ENCODE assay signal across 8 cellular contexts in the genomic region with DNA sequence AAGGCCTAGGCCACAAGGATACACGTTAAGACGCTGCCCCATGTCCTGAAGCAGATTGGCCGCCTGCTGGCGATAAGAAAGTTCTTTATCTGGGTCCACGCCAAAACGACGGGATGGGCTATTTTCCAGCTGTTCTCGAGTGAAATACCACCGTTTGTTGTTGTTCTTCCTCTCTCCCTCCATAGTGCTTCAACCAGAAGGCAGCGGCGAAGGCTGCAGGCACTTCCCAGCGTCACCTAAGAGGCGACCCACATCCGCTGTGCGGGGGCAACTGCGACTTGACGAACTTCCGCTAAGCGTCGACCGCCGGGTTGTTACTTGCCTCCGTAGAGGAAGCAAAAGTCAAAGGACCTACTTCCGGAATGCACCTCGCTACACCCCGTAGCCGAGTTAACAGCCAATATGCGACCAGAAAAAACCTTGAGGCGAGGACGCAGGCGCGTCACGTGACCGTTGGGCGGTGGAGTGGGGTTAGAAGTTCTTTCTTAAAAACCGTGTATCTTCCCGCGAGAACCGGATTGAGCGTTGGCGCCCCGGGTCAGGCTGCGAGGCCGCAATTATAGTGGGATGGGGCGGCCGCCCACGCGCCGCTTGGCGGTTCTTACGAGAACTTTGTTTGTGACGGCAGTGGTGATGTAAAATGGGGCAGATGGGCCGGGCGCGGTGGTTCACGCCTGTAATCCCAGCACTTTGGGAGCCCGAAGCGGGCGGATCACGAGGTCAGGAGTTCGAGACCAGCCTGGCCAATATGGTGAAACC. TPM values are rescaled to one million over a fixed set of nuclear protein-coding genes. Genes with fewer than 3 reads are reported as not detected.
A peak's percentile ranks its signal among the peaks of the same experiment; 100 is the strongest.
DNase-seq lines count a peak whose midpoint lies in the region; ATAC-seq, FAIRE-seq and TF ChIP-seq lines count a peak whose summit lies in the region.

A gene (minus strand): TSS at position 215 of the 759 bp plus-strand sequence. CDS start 32 bp downstream, at position 183.

- peak within 1 kb of the TSS; percentile 93 for H3K4me3 Mint-ChIP-seq in chondrocyte (ENCODE audit: unreplicated experiment)

- ATAC-seq in HG03442 (IDR thresholded peaks at IDR 0.05; ENCODE audit: unreplicated experiment), result peak; percentile 96

- H3K9ac ChIP-seq in kidney (ENCODE audit: low read length in 2 of 2), result peak within 1 kb of the TSS; percentile 86 to 97

- DNase-seq in BE2C (peak; percentile 98), GM19238 (ENCODE audit: insufficient read length, low spot score) (peak; percentile 97), NCI-H510A treated with DMSO at 0.1 percent for 48 hours (lab: John Stamatoyannopoulos, UW) (peak; percentile 92), chondrocyte (ENCODE audit: low spot score) (peak; percentile 99), kidney (peak; percentile 100)
- DNase-seq in activated CD4-positive, alpha-beta T cell treated with anti-CD3 and anti-CD28 coated beads for 24 hours (ENCODE audit: low read depth in 2 of 2), result peak; percentile 98
- peak; percentile 99 for DNase-seq in stimulated activated CD4-positive, alpha-beta T cell treated with anti-CD3 and anti-CD28 coated beads, Interleukin-15, amount 100 ng/mL, for 24 hours

- H3K9me3 ChIP-seq in BE2C, result no peaks in the 10 kb centered on the region
- H3K9me3 ChIP-seq in kidney (ENCODE audit: control insufficient read depth in 1 of 2, low read length in 2 of 2), result no peaks in the 10 kb centered on the region

- 0 out of 2 replicates have a peak, but pooled peaks have one; percentile 24 for TF ChIP-seq CTCF in BE2C (IDR thresholded peaks at IDR 0.05; ENCODE audit: low read depth, low read length)
- peak; percentile 67 for TF ChIP-seq CTCF in chondrocyte (IDR thresholded peaks at IDR 0.05)
- peak; percentile 13 for TF ChIP-seq CTCF in kidney (IDR thresholded peaks at IDR 0.05; ENCODE audit: borderline replicate concordance, extremely low read depth, insufficient read depth)

- H3K4me1 Mint-ChIP-seq in chondrocyte (ENCODE audit: low read depth), result peaks cover 40% of the 10 kb centered on the region

- peaks cover 10% of the 10 kb centered on the region for H3K9me3 Mint-ChIP-seq in chondrocyte (ENCODE audit: low read depth)

- H3K27me3 ChIP-seq in BE2C, result no peaks in the 10 kb centered on the region

- peak within 1 kb of the TSS; percentile 95 to 96 for H3K27ac ChIP-seq in kidney (ENCODE audit: low read depth in 2 of 2, low read length in 2 of 2)

- H3K4me3 ChIP-seq in BE2C (ENCODE audit: low read depth, low read length), result peak within 1 kb of the TSS; percentile 96
- H3K4me3 ChIP-seq in kidney (ENCODE audit: low read length in 2 of 2), result peak within 1 kb of the TSS; percentile 88 to 90

- H3K4me1 ChIP-seq in BE2C (no peaks in the 10 kb centered on the region), kidney (ENCODE audit: control insufficient read depth in 1 of 2, insufficient read depth in 1 of 2, low read depth in 1 of 2, low read length in 2 of 2) (peaks cover 5 to 8% of the 10 kb centered on the region in 2 donors)

- FAIRE-seq in kidney (lab: Jason Lieb, UNC), result peak; percentile 73

- no peaks in the 10 kb centered on the region for H3K27me3 Mint-ChIP-seq in chondrocyte (ENCODE audit: low read depth)

- H3K27ac Mint-ChIP-seq in chondrocyte (ENCODE audit: unreplicated experiment), result peak within 1 kb of the TSS; percentile 97

- peaks cover 12% of the 10 kb centered on the region for H3K36me3 Mint-ChIP-seq in chondrocyte (ENCODE audit: low read depth)

- intact Hi-C loops in kidney (cut with DNase I), result no loop called here

- H3K36me3 ChIP-seq in BE2C, result peaks cover 24% of the 10 kb centered on the region
- peaks cover 3 to 6% of the 10 kb centered on the region in 2 donors for H3K36me3 ChIP-seq in kidney (ENCODE audit: control insufficient read depth in 1 of 2, insufficient read depth in 2 of 2, low read length in 2 of 2)

RNA-seq across cellular contexts. Expression of the gene that starts here (rescaled TPM):
- polyA plus RNA-seq in BE2C (2012; ENCODE audit: insufficient read depth, insufficient read length, low read depth), result 24.4 TPM
- total RNA-seq in chondrocyte (26.4 to 34.9 TPM (median 28.9 TPM) in 3 replicates), kidney (39.4 TPM)
- 4.1 TPM for polyA plus RNA-seq in kidney (ENCODE audit: insufficient read depth, low read depth, low replicate concordance)

Comparison
In these comparisons a context has a peak if more than half of its experiments do, and no peak if none do; other contexts are left out.
1. Peak in every context shown above with its lines: DNase-seq, ATAC-seq, H3K4me3 ChIP-seq and H3K27ac ChIP-seq.
2. CTCF ChIP-seq: peak in every context shown above with its lines; median percentile 67 in chondrocyte; 24 in BE2C; 13 in kidney.